22 cellular contexts compared by ENCODE assay signal in genomic region chr9:125982798-125983406, GRCh38.
"Had no signal": no experiment of that assay in that cellular context is flagged by ENCODE, and none has a peak within 500 bp of the region (broad histone marks: within the 10 kb centered on the region; RNA-seq: fewer than 3 reads in every experiment).

No MANE protein-coding gene starts in this region.

- H3K4me3 ChIP-seq: ascending aorta, body of pancreas, K562 had no signal

- H3K27me3 Mint-ChIP-seq: T-helper 17 cell had no signal

- H3K36me3 ChIP-seq: ascending aorta had no signal

- H3K4me3 Mint-ChIP-seq: activated B cell treated with CpG ODN at 0.5 μM for 24 hours; activated CD4-positive, alpha-beta memory T cell treated with anti-CD3 and anti-CD28 coated beads for 36 hours; activated CD4-positive, alpha-beta T cell treated with anti-CD3 and anti-CD28 coated beads, Interleukin-2, amount 10 ng/mL, durations not matched to agents 7 days and 5 days; activated naive CD8-positive, alpha-beta T cell treated with anti-CD3 and anti-CD28 coated beads, Interleukin-2, amount 50 U/mL, for 24 hours; T-helper 17 cell had no signal

- H3K27ac Mint-ChIP-seq: activated B cell treated with CpG ODN at 0.5 μM for 24 hours; activated CD4-positive, alpha-beta memory T cell treated with anti-CD3 and anti-CD28 coated beads for 36 hours; activated CD4-positive, alpha-beta T cell treated with anti-CD3 and anti-CD28 coated beads, Interleukin-2, amount 10 ng/mL, durations not matched to agents 7 days and 5 days; activated naive CD4-positive, alpha-beta T cell treated with anti-CD3 and anti-CD28 coated beads, Interleukin-2, amount 50 U/mL, for 72 hours; activated naive CD8-positive, alpha-beta T cell treated with anti-CD3 and anti-CD28 coated beads, Interleukin-2, amount 50 U/mL, for 24 hours; T-helper 17 cell had no signal

- H3K4me1 ChIP-seq: ascending aorta, body of pancreas had no signal

- H3K36me3 Mint-ChIP-seq: activated CD4-positive, alpha-beta memory T cell treated with anti-CD3 and anti-CD28 coated beads for 36 hours had no signal

- H3K27me3 ChIP-seq: ascending aorta, body of pancreas had no signal

- ATAC-seq: activated naive CD4-positive, alpha-beta T cell treated with anti-CD3 and anti-CD28 coated beads, Interleukin-2, amount 50 U/mL, for 72 hours; activated naive CD8-positive, alpha-beta T cell treated with anti-CD3 and anti-CD28 coated beads, Interleukin-2, amount 50 U/mL, for 24 hours; body of pancreas; K562; PC-3; T-helper 17 cell had no signal

- DNase-seq: activated B cell treated with CpG ODN at 0.5 μM for 24 hours; activated CD4-positive, alpha-beta memory T cell treated with anti-CD3 and anti-CD28 coated beads for 36 hours; activated CD4-positive, alpha-beta T cell treated with anti-CD3 and anti-CD28 coated beads, Interleukin-2, amount 10 ng/mL, durations not matched to agents 7 days and 5 days; activated CD8-positive, alpha-beta memory T cell treated with anti-CD3 and anti-CD28 coated beads for 24 hours; activated naive CD4-positive, alpha-beta T cell treated with Interleukin-2 at 50 U/mL for 16 hours; activated naive CD8-positive, alpha-beta T cell treated with anti-CD3 and anti-CD28 coated beads, Interleukin-2, amount 50 U/mL, for 24 hours; activated T-cell treated with anti-CD3 and anti-CD28 coated beads for 4 hours; amniotic stem cell; body of pancreas; Karpas-422; MM.1S; NCI-H1105 treated with DMSO at 0.1 percent for 48 hours; NCI-H1436 treated with DMSO at 0.1 percent for 48 hours; NCI-H187; NCI-H2081; PC-3; SIG-M5; T-helper 17 cell; T-helper 9 cell had no signal

- H3K27ac ChIP-seq: ascending aorta, body of pancreas had no signal

- H3K4me1 Mint-ChIP-seq: activated B cell treated with CpG ODN at 0.5 μM for 24 hours; activated CD4-positive, alpha-beta T cell treated with anti-CD3 and anti-CD28 coated beads, Interleukin-2, amount 10 ng/mL, durations not matched to agents 7 days and 5 days; activated naive CD8-positive, alpha-beta T cell treated with anti-CD3 and anti-CD28 coated beads, Interleukin-2, amount 50 U/mL, for 24 hours; T-helper 17 cell had no signal
